In the genomic region with DNA sequence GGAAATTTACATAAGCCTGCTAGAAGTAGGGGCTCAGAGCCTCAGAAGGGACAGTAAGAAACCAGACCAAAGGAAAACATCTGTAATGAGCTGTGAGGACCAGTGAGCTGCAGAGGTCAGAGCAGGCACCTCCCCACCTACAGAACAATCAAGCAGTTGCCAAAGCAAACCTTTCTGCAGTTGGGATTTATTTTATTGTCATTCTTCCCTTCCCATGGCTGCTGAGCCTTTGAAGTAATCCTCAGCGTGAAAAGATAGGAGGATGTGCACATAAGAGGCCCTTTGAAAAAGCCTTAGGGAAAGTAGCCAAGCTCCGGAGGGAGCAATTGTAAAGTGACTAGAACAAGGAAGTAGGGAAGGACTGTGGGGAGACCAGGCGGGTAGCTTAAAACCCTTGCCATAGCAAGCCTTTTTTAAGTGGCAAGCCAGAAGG, we compare ENCODE assay signal across 16 cellular contexts.
DNase-seq lines count a peak whose midpoint lies in the region; ATAC-seq, FAIRE-seq and TF ChIP-seq lines count a peak whose summit lies in the region.
"Had no signal": no experiment of that assay in that cellular context is flagged by ENCODE, and none has a peak within 500 bp of the region (broad histone marks: within the 10 kb centered on the region; RNA-seq: fewer than 3 reads in every experiment).

No MANE protein-coding gene starts in this region.

- H3K9me3 ChIP-seq in Loucy (ENCODE audit: insufficient read depth, low read depth, low read length) (no peaks in the 10 kb centered on the region), left lung (no peaks in the 10 kb centered on the region), skeletal muscle satellite cell (replicated peaks; ENCODE audit: low read length) (no peaks in the 10 kb centered on the region)
- H3K9me3 ChIP-seq: BLaER1, Peyer's patch had no signal

- FAIRE-seq in GM12891 (lab: Jason Lieb, UNC): no peak
- FAIRE-seq: frontal cortex had no signal

- H2AFZ ChIP-seq in Loucy (ENCODE audit: low read length): peak overlapping the region; percentile 39; the same call in 1 of the 2 replicates

- TF ChIP-seq CTCF in Loucy (conservative IDR thresholded peaks at IDR 0.05; ENCODE audit: low read length) (no peak), brain (conservative IDR thresholded peaks at IDR 0.05) (no peak), left lung (IDR thresholded peaks at IDR 0.05) (no peak), natural killer cell (IDR thresholded peaks at IDR 0.05) (no peak)

- H3K4me3 ChIP-seq in Loucy (ENCODE audit: low read length, poor library complexity, severe bottlenecking): no peak overlapping the region
- no peak overlapping the region for H3K4me3 ChIP-seq in left lung
- no peak overlapping the region for H3K4me3 ChIP-seq in skeletal muscle satellite cell (ENCODE audit: low read length)
- H3K4me3 ChIP-seq: BLaER1, dorsolateral prefrontal cortex, Peyer's patch had no signal

- H3K36me3 Mint-ChIP-seq in brain (no peaks in the 10 kb centered on the region), natural killer cell (no peaks in the 10 kb centered on the region)
- H3K36me3 Mint-ChIP-seq: type B pancreatic cell had no signal

- DNase-seq in left lung (no peak), GM12891 (ENCODE audit: insufficient read length, low spot score) (no peak), natural killer cell (no peak), DMS79 (lab: John Stamatoyannopoulos, UW) (no peak)
- DNase-seq: activated naive CD8-positive, alpha-beta T cell treated with anti-CD3 and anti-CD28 coated beads, Interleukin-2, amount 50 U/mL, for 24 hours; dorsolateral prefrontal cortex; midbrain; Peyer's patch; stimulated activated CD4-positive, alpha-beta T cell treated with anti-CD3 and anti-CD28 coated beads, Interleukin-4, amount 100 ng/mL, for 24 hours; T-helper 1 cell had no signal

- no peaks in the 10 kb centered on the region for H3F3A ChIP-seq in Loucy (ENCODE audit: low read depth)

- no peak overlapping the region for H3K4me3 Mint-ChIP-seq in brain
- H3K4me3 Mint-ChIP-seq in natural killer cell: no peak overlapping the region
- H3K4me3 Mint-ChIP-seq: activated naive CD8-positive, alpha-beta T cell treated with anti-CD3 and anti-CD28 coated beads, Interleukin-2, amount 50 U/mL, for 24 hours; type B pancreatic cell had no signal

- peaks cover 0 to 2% (median 0%) of the 10 kb centered on the region in 5 experiments for H3K9me3 Mint-ChIP-seq in brain
- H3K9me3 Mint-ChIP-seq in natural killer cell: no peaks in the 10 kb centered on the region
- H3K9me3 Mint-ChIP-seq: activated naive CD8-positive, alpha-beta T cell treated with anti-CD3 and anti-CD28 coated beads, Interleukin-2, amount 50 U/mL, for 24 hours; type B pancreatic cell had no signal

- H3K4me1 ChIP-seq in Loucy (ENCODE audit: insufficient read depth, low read length, poor library complexity, severe bottlenecking) (peaks cover 21% of the 10 kb centered on the region), left lung (no peaks in the 10 kb centered on the region), skeletal muscle satellite cell (ENCODE audit: control insufficient read depth, insufficient read depth, low read length) (peaks cover 16% of the 10 kb centered on the region)
- H3K4me1 ChIP-seq: BLaER1 had no signal

- H4K20me1 ChIP-seq in Loucy (ENCODE audit: insufficient read depth, low read length, poor library complexity, severe bottlenecking): no peaks in the 10 kb centered on the region
- H4K20me1 ChIP-seq: BLaER1 had no signal

- intact Hi-C loops in left lung (cut with DNase I): no loop called here
- intact Hi-C loops in natural killer cell (cut with micrococcal nuclease): no loop called here

- no peaks in the 10 kb centered on the region for H3K36me3 ChIP-seq in Loucy (ENCODE audit: insufficient read depth, low read length)
- H3K36me3 ChIP-seq in left lung: no peaks in the 10 kb centered on the region
- H3K36me3 ChIP-seq in skeletal muscle satellite cell (ENCODE audit: insufficient read depth, low read length): no peaks in the 10 kb centered on the region
- H3K36me3 ChIP-seq: BLaER1, Peyer's patch had no signal

- H3K4me1 Mint-ChIP-seq in brain (peaks cover 28% of the 10 kb centered on the region), natural killer cell (no peaks in the 10 kb centered on the region)
- H3K4me1 Mint-ChIP-seq: activated naive CD8-positive, alpha-beta T cell treated with anti-CD3 and anti-CD28 coated beads, Interleukin-2, amount 50 U/mL, for 24 hours had no signal

- H3K79me2 ChIP-seq in Loucy (ENCODE audit: insufficient read depth, low read length): no peaks in the 10 kb centered on the region

- H3K9me2 ChIP-seq in Loucy (replicated peaks; ENCODE audit: low read depth, low read length): no peaks in the 10 kb centered on the region

- TF ChIP-seq POLR2A in GM12891 (IDR thresholded peaks at IDR 0.05; ENCODE audit: low read depth, low read length): no peak

- peak; percentile 53 for ATAC-seq in left lung
- no peak for ATAC-seq in natural killer cell
- ATAC-seq: activated naive CD8-positive, alpha-beta T cell treated with anti-CD3 and anti-CD28 coated beads, Interleukin-2, amount 50 U/mL, for 24 hours had no signal

- H3K27me3 ChIP-seq in Loucy (ENCODE audit: insufficient read depth, low read length, poor library complexity, severe bottlenecking) (no peaks in the 10 kb centered on the region), left lung (no peaks in the 10 kb centered on the region), skeletal muscle satellite cell (ENCODE audit: control insufficient read depth, insufficient read depth, low read length) (no peaks in the 10 kb centered on the region)
- H3K27me3 ChIP-seq: BLaER1, dorsolateral prefrontal cortex, Peyer's patch had no signal

- H3K4me2 ChIP-seq in Loucy (ENCODE audit: low read depth, low read length, poor library complexity, severe bottlenecking): no peak overlapping the region
- no peak overlapping the region for H3K4me2 ChIP-seq in skeletal muscle satellite cell (ENCODE audit: low read length)
- H3K4me2 ChIP-seq: BLaER1 had no signal

- H3K27me3 Mint-ChIP-seq in brain (no peaks in the 10 kb centered on the region), natural killer cell (ENCODE audit: low read depth in 2 of 2) (no peaks in the 10 kb centered on the region)
- H3K27me3 Mint-ChIP-seq: activated naive CD8-positive, alpha-beta T cell treated with anti-CD3 and anti-CD28 coated beads, Interleukin-2, amount 50 U/mL, for 24 hours; type B pancreatic cell had no signal

- H3K27ac ChIP-seq in left lung: no peak overlapping the region
- H3K27ac ChIP-seq: BLaER1, dorsolateral prefrontal cortex, Peyer's patch had no signal

- H3K9ac ChIP-seq in Loucy (ENCODE audit: low read depth, low read length, poor library complexity, severe bottlenecking) (no peak overlapping the region), skeletal muscle satellite cell (ENCODE audit: low read depth, low read length) (peak overlapping the region; percentile 30)
- H3K9ac ChIP-seq: BLaER1 had no signal

- H3K27ac Mint-ChIP-seq in brain (peak overlapping the region in 4 of 5 experiments; percentile 57 to 89 (median 66)), natural killer cell (no peak overlapping the region)
- H3K27ac Mint-ChIP-seq: activated naive CD8-positive, alpha-beta T cell treated with anti-CD3 and anti-CD28 coated beads, Interleukin-2, amount 50 U/mL, for 24 hours; type B pancreatic cell had no signal

TF ChIP-seq in GM12891, 5 proteins besides CTCF, POLR2A, EP300 and RAD21:
- TF ChIP-seq SPI1 (IDR thresholded peaks at IDR 0.05; ENCODE audit: low read depth, low read length): no peak
- no peak for TF ChIP-seq TAF1 (IDR thresholded peaks at IDR 0.05; ENCODE audit: low read depth, low read length)
- TF ChIP-seq POLR2AphosphoS5 (IDR thresholded peaks at IDR 0.05; ENCODE audit: low read depth, low read length): no peak
- TF ChIP-seq POU2F2 (IDR thresholded peaks at IDR 0.05; ENCODE audit: low read depth, low read length): no peak
- TF ChIP-seq PAX5 (IDR thresholded peaks at IDR 0.05; ENCODE audit: insufficient read depth, low read length, severe bottlenecking): no peak

Comparison
In these comparisons a context has a peak if more than half of its experiments do, and no peak if none do; other contexts are left out.
1. H3K27ac Mint-ChIP-seq: peak in brain (4 of 5); none in natural killer cell (0 of 2).